ENCODE assay signal across 8 cellular contexts in the genomic region with DNA sequence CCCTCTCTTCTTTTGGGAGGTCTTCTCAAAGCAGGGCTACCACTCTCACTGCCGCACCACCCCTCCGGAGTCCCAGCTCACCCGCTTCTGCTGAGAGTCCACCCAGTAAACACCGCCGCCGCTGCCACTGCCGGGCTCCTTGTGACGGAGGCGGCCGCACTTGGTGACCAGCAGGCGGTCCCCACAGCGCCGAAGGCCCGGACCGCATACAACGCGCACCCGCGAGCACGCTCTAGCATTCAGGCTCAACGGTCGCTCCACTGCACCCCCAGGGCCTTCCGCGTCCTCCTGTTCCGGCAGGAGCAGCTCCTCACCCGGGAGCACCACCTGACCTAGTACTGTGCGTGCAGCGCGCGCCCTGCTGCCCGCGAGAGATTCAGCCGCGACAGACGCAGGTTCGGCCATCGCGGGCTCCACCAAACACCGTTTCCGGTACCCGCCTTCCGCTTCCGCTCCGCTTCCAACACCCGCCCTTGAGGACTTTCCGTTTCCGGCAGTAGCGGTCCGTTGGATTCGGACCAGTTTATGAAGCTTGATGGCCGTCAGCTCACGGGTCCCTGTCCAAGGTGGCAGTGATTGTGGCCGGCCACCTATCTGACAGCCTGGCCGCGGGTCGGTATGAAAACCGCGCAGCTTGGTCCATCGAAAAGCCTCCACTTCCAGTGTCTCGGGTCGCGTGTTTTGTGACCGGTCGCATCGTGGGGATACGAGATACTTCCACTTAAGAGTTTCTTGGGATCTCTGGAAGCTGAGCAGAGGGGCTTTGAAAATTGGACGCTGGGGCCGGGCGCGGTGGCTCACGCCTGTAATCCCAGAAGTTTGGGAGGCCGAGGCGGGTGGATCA. TPM values are rescaled to one million over a fixed set of nuclear protein-coding genes. Genes with fewer than 3 reads are reported as not detected.
DNase-seq lines count a peak whose midpoint lies in the region; ATAC-seq and TF ChIP-seq lines count a peak whose summit lies in the region.

TSS of gene EXOSC3 (minus strand) at position 425 of the 844 bp plus-strand sequence. CDS start at position 405, 20 bp downstream.

- TF ChIP-seq CTCF in VCaP (conservative IDR thresholded peaks at IDR 0.05), result no peak
- TF ChIP-seq CTCF in breast epithelium (IDR thresholded peaks at IDR 0.05), result no peak
- TF ChIP-seq CTCF in spleen (IDR thresholded peaks at IDR 0.05 in 8 of 11, conservative IDR thresholded peaks at IDR 0.05 in 3 of 11), result peak in 4 of 11 experiments; percentile 15 to 31 (median 21)

- DNase-seq in ACHN (peak; percentile 89), NCI-H2171 (lab: John Stamatoyannopoulos, UW) (peak; percentile 76), breast epithelium (ENCODE audit: low spot score in 2 of 2) (peak; percentile 71 to 84), iPS-NIHi7 (ENCODE audit: extremely low spot score) (peak; percentile 88), spleen (peak; percentile 96)

- no peaks in the 10 kb centered on the region for H3K36me3 ChIP-seq in breast epithelium
- peaks cover 0 to 40% (median 37%) of the 10 kb centered on the region in 6 donors for H3K36me3 ChIP-seq in spleen

- H3K4me3 ChIP-seq in breast epithelium (peak within 1 kb of the TSS; percentile 78 to 99 (median 98)), spleen (peak within 1 kb of the TSS; percentile 85 to 96 (median 92))

- H3K27me3 ChIP-seq in breast epithelium (peaks cover 0 to 3% of the 10 kb centered on the region in 2 donors), spleen (replicated peaks in 1 of 7) (peaks cover 0 to 9% (median 0%) of the 10 kb centered on the region in 7 donors)

- H3K9me3 ChIP-seq in breast epithelium, result no peaks in the 10 kb centered on the region
- no peaks in the 10 kb centered on the region for H3K9me3 ChIP-seq in spleen

- intact Hi-C loops in breast epithelium (cut with DNase I; ENCODE audit: low total_unique reads), result loop anchor here (5.0 kb wide), 1 partner anchor 503 kb away; no protein-coding TSS in a partner anchor
- intact Hi-C loops in spleen (cut with DNase I; ENCODE audit: low total_unique reads), result no loop called here

- in situ Hi-C loops in ACHN (cut with HindIII; ENCODE audit: low pct_ligation_motif_present, low pct_unique_long_range_greater_than_20kb, low sequenced_read_pairs), result no loop called here

- peak; percentile 55 for TF ChIP-seq POLR2A in breast epithelium (IDR thresholded peaks at IDR 0.05)
- TF ChIP-seq POLR2A in spleen (IDR thresholded peaks at IDR 0.05), result peak in 2 of 3 donors; percentile 9 to 21

- H3K4me1 ChIP-seq in breast epithelium (peaks cover 0 to 13% of the 10 kb centered on the region in 2 donors), spleen (peaks cover 18 to 60% (median 37%) of the 10 kb centered on the region in 6 donors)

- H3K27ac ChIP-seq in VCaP (peak within 1 kb of the TSS; percentile 87), breast epithelium (peak within 1 kb of the TSS; percentile 78 to 90), spleen (peak within 1 kb of the TSS; percentile 84 to 95 (median 90))

- peak; percentile 77 for ATAC-seq in GM18861 (IDR thresholded peaks at IDR 0.05; ENCODE audit: unreplicated experiment)
- ATAC-seq in HG03097 (IDR thresholded peaks at IDR 0.05; ENCODE audit: low FRiP score, unreplicated experiment), result peak; percentile 65

- WGBS in spleen, 5 donors, result 1% methylated on average over 30 to 73 of the region's 73 CpGs

RNA-seq across cellular contexts. Expression of gene EXOSC3, which starts in this region (rescaled TPM):
- total RNA-seq in breast epithelium, result 10 to 100 TPM; 40.6 to 55.0 (median 49.9) TPM
- total RNA-seq in spleen, result 10 to 100 TPM; 40.2 to 55.3 (median 44.2) TPM
- 10 to 100 TPM; 16.2 to 38.8 (median 35.3) TPM for polyA plus RNA-seq in spleen

Comparison
In these comparisons a context has a peak if more than half of its experiments do, and no peak if none do; other contexts are left out.
1. Peak in every context shown above with its lines: DNase-seq, ATAC-seq, H3K4me3 ChIP-seq and H3K27ac ChIP-seq.